Comparison of ENCODE assay signal across 1 cellular context in genomic region chr6:47135772-47136171, GRCh38.
TF ChIP-seq lines count a peak whose summit lies in the region.

No MANE protein-coding gene starts in this region.

TF ChIP-seq in HepG2, 621 proteins besides CTCF, POLR2A, EP300 and RAD21 (continued from another document and continues in another):
- TF ChIP-seq NFAT5 (CRISPR knock-in tag; IDR thresholded peaks at IDR 0.05), result no peak
- no peak for TF ChIP-seq KDM5B (CRISPR knock-in tag; IDR thresholded peaks at IDR 0.05; ENCODE audit: borderline replicate concordance)
- TF ChIP-seq KLF6 (CRISPR knock-in tag; IDR thresholded peaks at IDR 0.05), result peak; percentile 25; the same call in 1 of the 2 replicates
- TF ChIP-seq PHF21A (CRISPR knock-in tag; IDR thresholded peaks at IDR 0.05), result peak; percentile 59; the same call in 1 of the 2 replicates
- TF ChIP-seq NCOR1 (IDR thresholded peaks at IDR 0.05; ENCODE audit: borderline replicate concordance, low read length), result no peak; the same call in 1 of the 2 replicates
- peak; percentile 35; the same call in 1 of the 2 replicates for TF ChIP-seq NR2F2 (IDR thresholded peaks at IDR 0.05; ENCODE audit: borderline replicate concordance, low read depth)
- no peak for TF ChIP-seq SRSF9 (IDR thresholded peaks at IDR 0.05; ENCODE audit: borderline replicate concordance, insufficient read depth, low read depth, low read length, poor library complexity, severe bottlenecking)
- no peak for TF ChIP-seq SNRNP70 (IDR thresholded peaks at IDR 0.05; ENCODE audit: low read depth, low read length)
- TF ChIP-seq TCF7L2 (IDR thresholded peaks at IDR 0.05; ENCODE audit: low read depth, low read length), result peak; percentile 61
- no peak for TF ChIP-seq KAT7 (CRISPR knock-in tag; IDR thresholded peaks at IDR 0.05; ENCODE audit: borderline replicate concordance)
- no peak for TF ChIP-seq ZNF776 (CRISPR knock-in tag; IDR thresholded peaks at IDR 0.05)
- no peak for TF ChIP-seq ZNF143 (CRISPR knock-in tag; IDR thresholded peaks at IDR 0.05)
- no peak for TF ChIP-seq HNRNPK (IDR thresholded peaks at IDR 0.05; ENCODE audit: low read depth, low read length, poor library complexity, severe bottlenecking)
- peak; percentile 45 for TF ChIP-seq ASH2L (IDR thresholded peaks at IDR 0.05; ENCODE audit: insufficient read length, low read depth, low read length)
- TF ChIP-seq KDM2A (CRISPR knock-in tag; IDR thresholded peaks at IDR 0.05; ENCODE audit: borderline replicate concordance, low read depth), result no peak
- TF ChIP-seq ESRRA (CRISPR knock-in tag; IDR thresholded peaks at IDR 0.05; ENCODE audit: low read depth), result no peak
- no peak for TF ChIP-seq MTA1 (CRISPR knock-in tag; IDR thresholded peaks at IDR 0.05; ENCODE audit: borderline replicate concordance)
- TF ChIP-seq ZBED4 (CRISPR knock-in tag; IDR thresholded peaks at IDR 0.05; ENCODE audit: borderline replicate concordance), result no peak
- TF ChIP-seq GABPB1 (CRISPR knock-in tag; IDR thresholded peaks at IDR 0.05), result 0 out of 2 replicates have a peak, but pooled peaks have one; percentile 11
- TF ChIP-seq ATF2 (CRISPR knock-in tag; IDR thresholded peaks at IDR 0.05), result no peak
- no peak for TF ChIP-seq ZSCAN5A (CRISPR knock-in tag; IDR thresholded peaks at IDR 0.05; ENCODE audit: borderline replicate concordance)
- TF ChIP-seq ATF5 (CRISPR knock-in tag; IDR thresholded peaks at IDR 0.05; ENCODE audit: low read depth), result no peak
- no peak for TF ChIP-seq U2AF1 (optimal IDR thresholded peaks at IDR 0.05; ENCODE audit: low read depth, low read length)
- TF ChIP-seq FOSL2 (CRISPR knock-in tag; IDR thresholded peaks at IDR 0.05), result peak; percentile 96
- no peak for TF ChIP-seq RBM22 (optimal IDR thresholded peaks at IDR 0.05; ENCODE audit: low read length)
- TF ChIP-seq IRF9 (CRISPR knock-in tag; IDR thresholded peaks at IDR 0.05; ENCODE audit: borderline replicate concordance), result no peak
- peak; percentile 59 for TF ChIP-seq KMT2B (CRISPR knock-in tag; IDR thresholded peaks at IDR 0.05)
- TF ChIP-seq ZNF552 (CRISPR knock-in tag; IDR thresholded peaks at IDR 0.05; ENCODE audit: borderline replicate concordance), result no peak
- no peak for TF ChIP-seq ZNF142 (CRISPR knock-in tag; IDR thresholded peaks at IDR 0.05)
- TF ChIP-seq TEAD2 (CRISPR knock-in tag; IDR thresholded peaks at IDR 0.05), result no peak
- TF ChIP-seq POGZ (CRISPR knock-in tag; IDR thresholded peaks at IDR 0.05), result 0 out of 2 replicates have a peak, but pooled peaks have one; percentile 51
- no peak for TF ChIP-seq ZNF34 (CRISPR knock-in tag; IDR thresholded peaks at IDR 0.05; ENCODE audit: borderline replicate concordance)
- no peak for TF ChIP-seq SRSF4 (IDR thresholded peaks at IDR 0.05; ENCODE audit: low read depth, low read length, poor library complexity, severe bottlenecking)
- no peak for TF ChIP-seq ZFP91 (CRISPR knock-in tag; IDR thresholded peaks at IDR 0.05; ENCODE audit: borderline replicate concordance)
- no peak for TF ChIP-seq ZMYM4 (CRISPR knock-in tag; IDR thresholded peaks at IDR 0.05)
- no peak for TF ChIP-seq ARNT (IDR thresholded peaks at IDR 0.05)
